8 cellular contexts compared by ENCODE assay signal in the genomic region with DNA sequence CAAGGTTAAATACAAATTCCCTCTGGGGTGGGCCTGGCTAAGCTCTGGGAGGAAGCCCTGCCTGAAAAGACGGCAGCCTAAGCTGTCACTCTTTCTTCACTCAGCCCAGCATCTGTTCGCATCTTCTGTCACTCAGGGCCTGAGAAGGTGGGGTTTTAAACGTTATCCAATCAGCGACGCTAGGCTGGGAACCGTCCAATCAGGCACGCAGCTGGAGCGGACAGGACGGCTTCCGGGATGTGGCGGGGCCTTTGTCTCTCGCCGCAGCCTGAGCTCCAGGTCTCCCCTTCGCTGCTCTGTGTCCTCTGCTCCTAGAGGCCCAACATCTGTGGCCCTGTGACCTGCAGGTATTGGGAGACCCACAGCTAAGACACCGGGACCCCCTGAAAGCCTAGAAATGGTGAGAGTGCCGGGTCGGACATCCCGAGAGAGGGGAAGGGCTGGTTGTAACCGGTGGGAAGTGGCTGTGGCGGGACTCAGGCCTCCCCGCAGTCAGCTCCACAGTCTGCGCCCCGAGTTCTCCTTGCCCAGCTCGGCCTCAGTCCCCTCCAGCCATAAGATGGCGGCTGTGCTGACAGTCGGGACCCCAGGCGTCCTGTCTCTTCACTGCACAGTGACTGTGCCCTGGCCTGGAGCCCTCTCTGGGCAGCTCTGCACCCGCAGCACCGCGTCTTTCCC. TPM values are rescaled to one million over a fixed set of nuclear protein-coding genes. Genes with fewer than 3 reads are reported as not detected.
DNase-seq lines count a peak whose midpoint lies in the region; ATAC-seq and TF ChIP-seq lines count a peak whose summit lies in the region.

A gene (plus strand): TSS at position 254 of the 678 bp plus-strand sequence. CDS start 144 bp downstream, at position 398.

- peaks cover 33 to 44% of the 10 kb centered on the region in 2 donors for H3K4me1 Mint-ChIP-seq in natural killer cell

- H3K36me3 ChIP-seq in H7 (replicated peaks; ENCODE audit: control insufficient read depth, insufficient read depth, low read length), result peaks cover 8% of the 10 kb centered on the region
- H3K36me3 ChIP-seq in MG63, result peaks cover 30% of the 10 kb centered on the region

- intact Hi-C loops in natural killer cell (cut with micrococcal nuclease), result loop anchor here (1.0 to 10.0 kb wide), 5 partner anchors 60 to 577 kb away; a partner anchor contains a TSS

- peak within 1 kb of the TSS; percentile 95 for H3K4me3 Mint-ChIP-seq in natural killer cell

- H3K27ac Mint-ChIP-seq in natural killer cell, result peak within 1 kb of the TSS; percentile 95 to 98

- H3K27me3 Mint-ChIP-seq in natural killer cell (ENCODE audit: low read depth in 2 of 2), result no peaks in the 10 kb centered on the region

- peak; percentile 97 to 99 (median 99) for ATAC-seq in natural killer cell

- H3K9me3 ChIP-seq in MG63, result peaks cover 2% of the 10 kb centered on the region; the same call in 1 of the 2 replicates

- DNase-seq in ELR (ENCODE audit: low read depth), result peak; percentile 96
- DNase-seq in H7, result peak; percentile 73
- peak; percentile 89 for DNase-seq in MG63
- peak; percentile 95 for DNase-seq in SHP77 (lab: John Stamatoyannopoulos, UW)
- peak; percentile 80 for DNase-seq in activated T-helper 9 cell treated with anti-CD3 and anti-CD28 coated beads, Interleukin-2, amount 50 U/mL, for 16 hours (ENCODE audit: low read depth)
- DNase-seq in fibroblast of peridontal ligament (ENCODE audit: extremely low read depth), result peak; percentile 94
- DNase-seq in natural killer cell, result peak; percentile 87
- DNase-seq in stimulated activated naive CD4-positive, alpha-beta T cell (lab: John Stamatoyannopoulos, UW), result peak; percentile 79 to 90 (median 88)

- TF ChIP-seq CTCF in natural killer cell (IDR thresholded peaks at IDR 0.05), result no peak

- H3K36me3 Mint-ChIP-seq in natural killer cell, result peaks cover 6% of the 10 kb centered on the region

- no peaks in the 10 kb centered on the region for H3K27me3 ChIP-seq in H7 (ENCODE audit: control insufficient read depth, insufficient read depth, low read length)
- H3K27me3 ChIP-seq in MG63, result no peaks in the 10 kb centered on the region

- H3K4me3 ChIP-seq in H7 (ENCODE audit: insufficient read depth, low read depth, low read length) (peak within 1 kb of the TSS; percentile 79), MG63 (peak within 1 kb of the TSS; percentile 72)

- no peaks in the 10 kb centered on the region for H3K9me3 Mint-ChIP-seq in natural killer cell

RNA-seq across cellular contexts. Expression of the gene that starts here (rescaled TPM):
- 2.6 and 5.2 TPM in 2 replicates for total RNA-seq in H7 (2014; rRNA removed; shearing (Covaris generic))
- 2.9 and 3.4 TPM in 2 replicates for total RNA-seq in MG63 (2014; rRNA removed; shearing (Covaris generic); ENCODE audit: low replicate concordance)
- total RNA-seq in natural killer cell, result 10 to 100 TPM; 30.1 to 39.7 (median 30.4) TPM

Comparison
In these comparisons a context has a peak if more than half of its experiments do, and no peak if none do; other contexts are left out.
1. Peak in every context shown above with its lines: DNase-seq, ATAC-seq and H3K4me3 ChIP-seq.